In genomic region chr17:49976163-49976827, GRCh38 we compare ENCODE assay signal across 1 cellular context.
A peak's percentile ranks its signal among the peaks of the same experiment; 100 is the strongest.
TF ChIP-seq lines count a peak whose summit lies in the region.

No MANE protein-coding gene starts in this region.

TF ChIP-seq in HEK293, 187 proteins besides CTCF, POLR2A, EP300 and RAD21 (continued from another document):
- TF ChIP-seq ZBTB49 (tag by site-specific recombination; IDR thresholded peaks at IDR 0.05; ENCODE audit: low read depth) (no peak), ZNF37A (tag by site-specific recombination; IDR thresholded peaks at IDR 0.05) (no peak), YY2 (tag by site-specific recombination; IDR thresholded peaks at IDR 0.05) (no peak), ZNF777 (tag by site-specific recombination; IDR thresholded peaks at IDR 0.05; ENCODE audit: borderline replicate concordance) (no peak), ZBTB8A (tag by site-specific recombination; IDR thresholded peaks at IDR 0.05) (peak; percentile 92), KLF9 (tag by site-specific recombination; IDR thresholded peaks at IDR 0.05; ENCODE audit: low read depth) (peak; percentile 84), SCRT1 (tag by site-specific recombination; IDR thresholded peaks at IDR 0.05; ENCODE audit: borderline replicate concordance) (peak; percentile 79), ZNF514 (tag by site-specific recombination; IDR thresholded peaks at IDR 0.05) (no peak), GLI2 (tag by site-specific recombination; IDR thresholded peaks at IDR 0.05; ENCODE audit: borderline replicate concordance, low read depth) (peak; percentile 97; the same call in 1 of the 2 replicates), ZNF473 (tag by site-specific recombination; IDR thresholded peaks at IDR 0.05) (no peak), ZNF10 (tag by site-specific recombination; IDR thresholded peaks at IDR 0.05) (peak; percentile 58; the same call in 1 of the 2 replicates), ZNF394 (tag by site-specific recombination; IDR thresholded peaks at IDR 0.05; ENCODE audit: borderline replicate concordance) (peak; percentile 67; the same call in 1 of the 2 replicates), ZNF629 (tag by site-specific recombination; IDR thresholded peaks at IDR 0.05) (peak; percentile 88), ZNF488 (tag by site-specific recombination; IDR thresholded peaks at IDR 0.05) (peak; percentile 97), SETDB1 (IDR thresholded peaks at IDR 0.05; ENCODE audit: insufficient read length, low read length) (no peak), HOXD13 (CRISPR knock-in tag; IDR thresholded peaks at IDR 0.05; ENCODE audit: borderline replicate concordance) (peak; percentile 88; the same call in 1 of the 2 replicates)
